1 cellular context compared by ENCODE assay signal in genomic region chr7:65469919-65470558, GRCh38.
A peak's percentile ranks its signal among the peaks of the same experiment; 100 is the strongest.
TF ChIP-seq lines count a peak whose summit lies in the region.
"Not testable (repeated sequence)": the region's sequence is repeated elsewhere in the genome, so short reads cannot be mapped to it uniquely, and the experiment has no call there.

No MANE protein-coding gene starts in this region.

TF ChIP-seq in HepG2, 621 proteins besides CTCF, POLR2A, EP300 and RAD21 (continued from another document and continues in another):
- peak; percentile 88; the same call in 1 of the 2 replicates for TF ChIP-seq ZNF281 (CRISPR knock-in tag; IDR thresholded peaks at IDR 0.05; ENCODE audit: borderline replicate concordance)
- TF ChIP-seq HNF4A (CRISPR knock-in tag; IDR thresholded peaks at IDR 0.05): peak; percentile 65
- peak; percentile 77 for TF ChIP-seq ISL2 (CRISPR knock-in tag; IDR thresholded peaks at IDR 0.05)
- 0 out of 2 replicates have a peak, but pooled peaks have one; percentile 26 for TF ChIP-seq ZNF329 (CRISPR knock-in tag; IDR thresholded peaks at IDR 0.05; ENCODE audit: low read depth)
- peak; percentile 98 for TF ChIP-seq SALL1 (CRISPR knock-in tag; IDR thresholded peaks at IDR 0.05)
- TF ChIP-seq BRD4 (CRISPR knock-in tag; IDR thresholded peaks at IDR 0.05): peak; percentile 95
- peak; percentile 54; the same call in 1 of the 2 replicates for TF ChIP-seq ZFP91 (CRISPR knock-in tag; IDR thresholded peaks at IDR 0.05; ENCODE audit: borderline replicate concordance)
- peak; percentile 78; the same call in 1 of the 2 replicates for TF ChIP-seq ZMYM3 (CRISPR knock-in tag; IDR thresholded peaks at IDR 0.05)
- TF ChIP-seq ZNF430 (CRISPR knock-in tag; IDR thresholded peaks at IDR 0.05): peak; percentile 31; the same call in 1 of the 2 replicates
- peak; percentile 59; the same call in 1 of the 2 replicates for TF ChIP-seq ZNF232 (CRISPR knock-in tag; IDR thresholded peaks at IDR 0.05; ENCODE audit: borderline replicate concordance)
- TF ChIP-seq RXRB (CRISPR knock-in tag; IDR thresholded peaks at IDR 0.05; ENCODE audit: borderline replicate concordance): peak; percentile 74
- peak; percentile 65; the same call in 1 of the 2 replicates for TF ChIP-seq NRL (CRISPR knock-in tag; IDR thresholded peaks at IDR 0.05; ENCODE audit: borderline replicate concordance)
- TF ChIP-seq ZNF691 (CRISPR knock-in tag; IDR thresholded peaks at IDR 0.05; ENCODE audit: borderline replicate concordance, low read depth): peak; percentile 49; the same call in 1 of the 2 replicates
- TF ChIP-seq CCDC6 (CRISPR knock-in tag; IDR thresholded peaks at IDR 0.05): peak; percentile 82; the same call in 1 of the 2 replicates
- peak; percentile 98 for TF ChIP-seq THAP9 (CRISPR knock-in tag; IDR thresholded peaks at IDR 0.05; ENCODE audit: borderline replicate concordance)
- TF ChIP-seq FOXO1 (CRISPR knock-in tag; IDR thresholded peaks at IDR 0.05): peak; percentile 93
- peak in 1 of 2 experiments; percentile 65; a peak in 2 of 4 replicates for TF ChIP-seq HMGXB4 (CRISPR knock-in tag; IDR thresholded peaks at IDR 0.05; ENCODE audit: borderline replicate concordance in 1 of 2, low read depth in 1 of 2)
- TF ChIP-seq SP4 (CRISPR knock-in tag; IDR thresholded peaks at IDR 0.05): peak; percentile 48; the same call in 1 of the 2 replicates
- TF ChIP-seq ZBTB33 (CRISPR knock-in tag; IDR thresholded peaks at IDR 0.05): peak; percentile 24; the same call in 1 of the 2 replicates
- peak; percentile 83 for TF ChIP-seq ELF3 (CRISPR knock-in tag; IDR thresholded peaks at IDR 0.05)
- peak; percentile 84; the same call in 1 of the 2 replicates for TF ChIP-seq BCL3 (CRISPR knock-in tag; IDR thresholded peaks at IDR 0.05)
- TF ChIP-seq SOX6 (IDR thresholded peaks at IDR 0.05): not testable (repeated sequence)
- peak; percentile 93 for TF ChIP-seq SOX6 (CRISPR knock-in tag; IDR thresholded peaks at IDR 0.05)
- TF ChIP-seq ZNF772 (CRISPR knock-in tag; IDR thresholded peaks at IDR 0.05): peak; percentile 77; the same call in 1 of the 2 replicates
- 0 out of 2 replicates have a peak, but pooled peaks have one; percentile 59 for TF ChIP-seq ADNP (CRISPR knock-in tag; IDR thresholded peaks at IDR 0.05)
- peak; percentile 48; the same call in 1 of the 2 replicates for TF ChIP-seq HDAC2 (CRISPR knock-in tag; IDR thresholded peaks at IDR 0.05)
- TF ChIP-seq TAF1 (CRISPR knock-in tag; IDR thresholded peaks at IDR 0.05): peak; percentile 50; the same call in 1 of the 2 replicates
- peak; percentile 48; the same call in 1 of the 2 replicates for TF ChIP-seq GABPB1 (CRISPR knock-in tag; IDR thresholded peaks at IDR 0.05)
- TF ChIP-seq ZNF292 (CRISPR knock-in tag; IDR thresholded peaks at IDR 0.05; ENCODE audit: borderline replicate concordance, low read depth): peak; percentile 89
- peak; percentile 40 for TF ChIP-seq ZNF407 (CRISPR knock-in tag; IDR thresholded peaks at IDR 0.05; ENCODE audit: not compliant biosample characterization)
- TF ChIP-seq ATF7-NPFF (CRISPR knock-in tag; IDR thresholded peaks at IDR 0.05; ENCODE audit: low read depth): peak; percentile 67
- 0 out of 2 replicates have a peak, but pooled peaks have one; percentile 57 for TF ChIP-seq FOXK1 (CRISPR knock-in tag; IDR thresholded peaks at IDR 0.05; ENCODE audit: borderline replicate concordance, low read depth)
- peak; percentile 99 for TF ChIP-seq POGZ (CRISPR knock-in tag; IDR thresholded peaks at IDR 0.05)
